ENCODE assay signal across 14 cellular contexts in the genomic region with DNA sequence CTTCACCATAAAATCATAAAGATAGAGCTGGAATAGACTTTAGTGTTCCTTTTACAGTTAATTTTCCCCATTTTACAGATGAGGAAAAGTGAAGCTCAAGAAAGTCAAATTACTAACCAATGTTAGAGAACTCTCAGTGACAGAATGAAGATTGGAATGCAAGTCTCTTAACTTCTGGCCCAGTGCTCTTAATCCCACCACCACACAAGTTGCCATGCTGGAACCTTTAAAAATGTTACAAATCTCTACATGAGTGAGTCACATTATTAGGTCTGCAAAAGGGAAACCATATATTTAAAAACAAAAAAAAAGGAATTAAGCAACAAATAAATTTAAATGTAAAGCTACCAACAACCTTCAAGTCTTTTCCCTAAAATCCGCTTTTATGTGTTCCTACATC. TPM values are rescaled to one million over a fixed set of nuclear protein-coding genes. Genes with fewer than 3 reads are reported as not detected.
DNase-seq lines count a peak whose midpoint lies in the region; ATAC-seq and TF ChIP-seq lines count a peak whose summit lies in the region.
"Had no signal": no experiment of that assay in that cellular context is flagged by ENCODE, and none has a peak within 500 bp of the region (broad histone marks: within the 10 kb centered on the region; RNA-seq: fewer than 3 reads in every experiment).

No MANE protein-coding gene starts in this region.

- H3K27ac ChIP-seq in epithelial cell of prostate, result peak overlapping the region; percentile 94

- CTCF ChIA-PET in activated naive CD4-positive, alpha-beta T cell treated with anti-CD3 and anti-CD28 coated beads for 36 hours (lab: Charles Lee), result no interaction called here

- H3K9me3 Mint-ChIP-seq in activated naive CD4-positive, alpha-beta T cell treated with anti-CD3 and anti-CD28 coated beads for 36 hours, result no peaks in the 10 kb centered on the region
- no peaks in the 10 kb centered on the region for H3K9me3 Mint-ChIP-seq in progenitor cell of endocrine pancreas (ENCODE audit: low read depth)
- H3K9me3 Mint-ChIP-seq: nephron had no signal

- H3K36me3 Mint-ChIP-seq in activated naive CD4-positive, alpha-beta T cell treated with anti-CD3 and anti-CD28 coated beads for 36 hours (ENCODE audit: low read depth), result no peaks in the 10 kb centered on the region
- H3K36me3 Mint-ChIP-seq in progenitor cell of endocrine pancreas (ENCODE audit: insufficient read depth), result no peaks in the 10 kb centered on the region

- intact Hi-C loops in activated naive CD4-positive, alpha-beta T cell treated with anti-CD3 and anti-CD28 coated beads for 36 hours (cut with micrococcal nuclease), result loop anchor here (10.0 kb wide), 1 partner anchor 1570 kb away; no protein-coding TSS in a partner anchor

- no peak for TF ChIP-seq CTCF in progenitor cell of endocrine pancreas (IDR thresholded peaks at IDR 0.05; ENCODE audit: unreplicated experiment)

- DNase-seq in Daoy (ENCODE audit: low read depth) (peak; percentile 17), RPMI7951 (ENCODE audit: low read depth) (peak; percentile 27), epithelial cell of prostate (ENCODE audit: low read depth, low spot score) (no peak), non-pigmented ciliary epithelial cell (ENCODE audit: low read depth) (peak; percentile 56), progenitor cell of endocrine pancreas (ENCODE audit: low spot score, unreplicated experiment) (no peak)
- DNase-seq in activated naive CD4-positive, alpha-beta T cell treated with anti-CD3 and anti-CD28 coated beads for 36 hours, result no peak
- no peak for DNase-seq in activated CD4-positive, alpha-beta T cell treated with anti-CD3 and anti-CD28 coated beads for 4 hours
- DNase-seq: amygdala, DND-41, islet precursor cell, NCI-H510A, SHP77 had no signal

- no peak for ATAC-seq in GM19397 (IDR thresholded peaks at IDR 0.05; ENCODE audit: unreplicated experiment)

- H3K27ac Mint-ChIP-seq in activated naive CD4-positive, alpha-beta T cell treated with anti-CD3 and anti-CD28 coated beads for 36 hours, result no peak overlapping the region
- no peak overlapping the region for H3K27ac Mint-ChIP-seq in progenitor cell of endocrine pancreas

- H3K27me3 Mint-ChIP-seq in activated naive CD4-positive, alpha-beta T cell treated with anti-CD3 and anti-CD28 coated beads for 36 hours (ENCODE audit: low read depth), result peaks cover 54% of the 10 kb centered on the region
- peaks cover 5% of the 10 kb centered on the region for H3K27me3 Mint-ChIP-seq in progenitor cell of endocrine pancreas

- peaks cover 22% of the 10 kb centered on the region for H3K4me1 Mint-ChIP-seq in activated naive CD4-positive, alpha-beta T cell treated with anti-CD3 and anti-CD28 coated beads for 36 hours (ENCODE audit: low read depth)
- H3K4me1 Mint-ChIP-seq in progenitor cell of endocrine pancreas (ENCODE audit: low read depth), result peaks cover 36% of the 10 kb centered on the region

- H3K4me3 Mint-ChIP-seq in activated naive CD4-positive, alpha-beta T cell treated with anti-CD3 and anti-CD28 coated beads for 36 hours, result no peak overlapping the region
- no peak overlapping the region for H3K4me3 Mint-ChIP-seq in progenitor cell of endocrine pancreas (ENCODE audit: low read depth)

RNA-seq across cellular contexts. Expression of gene NCKAP1, which starts 3.5 kb away (rescaled TPM):
- 75.5 and 76.1 TPM in 2 replicates for total RNA-seq in Daoy (2014; rRNA removed; shearing (Covaris generic))
- 182 and 188 TPM in 2 replicates for total RNA-seq in RPMI7951 (2014; rRNA removed; shearing (Covaris generic))
- total RNA-seq in activated naive CD4-positive, alpha-beta T cell treated with anti-CD3 and anti-CD28 coated beads for 36 hours, result 10 to 100 TPM; 10.6 to 11.9 TPM
- 108 and 111 TPM in 2 replicates for total RNA-seq in progenitor cell of endocrine pancreas

RNA-seq across cellular contexts. Expression of gene DUSP19, which starts 43.7 kb away (rescaled TPM):
- 1.9 and 2.5 TPM in 2 replicates for total RNA-seq in Daoy (2014; rRNA removed; shearing (Covaris generic))
- 1.7 and 2.1 TPM in 2 replicates for total RNA-seq in RPMI7951 (2014; rRNA removed; shearing (Covaris generic))
- 1 to 10 TPM; 5.0 to 6.0 TPM for total RNA-seq in activated naive CD4-positive, alpha-beta T cell treated with anti-CD3 and anti-CD28 coated beads for 36 hours
- 1.9 and 2.2 TPM in 2 replicates for total RNA-seq in progenitor cell of endocrine pancreas

Comparison
In these comparisons a context has a peak if more than half of its experiments do, and no peak if none do; other contexts are left out.
1. DNase-seq: peak in Daoy (single experiment), RPMI7951 (single experiment) and non-pigmented ciliary epithelial cell (single experiment); none in epithelial cell of prostate (single experiment), activated naive CD4-positive, alpha-beta T cell treated with anti-CD3 and anti-CD28 coated beads for 36 hours (single experiment), progenitor cell of endocrine pancreas (single experiment) and activated CD4-positive, alpha-beta T cell treated with anti-CD3 and anti-CD28 coated beads for 4 hours (0 of 2).